In genomic region chrX:119605398-119605738, GRCh38 we compare ENCODE assay signal across 2 cellular contexts.
TF ChIP-seq lines count a peak whose summit lies in the region.

No MANE protein-coding gene starts in this region.

TF ChIP-seq in SK-N-SH treated with all-trans-retinoic acid at 6 μM for 48 hours, 23 proteins besides CTCF, POLR2A, EP300 and RAD21:
- TF ChIP-seq GLIS3 (CRISPR knock-in tag; IDR thresholded peaks at IDR 0.05) (no peak), PPARA (CRISPR knock-in tag; IDR thresholded peaks at IDR 0.05; ENCODE audit: borderline replicate concordance) (no peak), RARB (CRISPR knock-in tag; IDR thresholded peaks at IDR 0.05) (no peak), POU6F1 (CRISPR knock-in tag; IDR thresholded peaks at IDR 0.05; ENCODE audit: borderline replicate concordance, low read depth) (no peak), ESRRG (CRISPR knock-in tag; IDR thresholded peaks at IDR 0.05) (no peak), ZNF565 (CRISPR knock-in tag; conservative IDR thresholded peaks at IDR 0.05; ENCODE audit: low read depth) (no peak), ZC3H10 (CRISPR knock-in tag; IDR thresholded peaks at IDR 0.05) (no peak), TCF4 (CRISPR knock-in tag; IDR thresholded peaks at IDR 0.05; ENCODE audit: borderline replicate concordance) (no peak), ISL1 (CRISPR knock-in tag; IDR thresholded peaks at IDR 0.05) (no peak), CSDC2 (CRISPR knock-in tag; IDR thresholded peaks at IDR 0.05) (no peak), BACH2 (CRISPR knock-in tag; IDR thresholded peaks at IDR 0.05; ENCODE audit: borderline replicate concordance) (no peak), CSRNP3 (CRISPR knock-in tag; IDR thresholded peaks at IDR 0.05) (no peak), SNAI2 (CRISPR knock-in tag; IDR thresholded peaks at IDR 0.05) (no peak), CREB5 (CRISPR knock-in tag; IDR thresholded peaks at IDR 0.05; ENCODE audit: low read depth) (no peak), ZFP30 (CRISPR knock-in tag; IDR thresholded peaks at IDR 0.05) (no peak)

TF ChIP-seq in endothelial cell of umbilical vein, 7 proteins besides CTCF, POLR2A, EP300 and RAD21:
- no peak for TF ChIP-seq GATA2 (IDR thresholded peaks at IDR 0.05; ENCODE audit: insufficient read depth, insufficient read length, low read depth, low read length)
- TF ChIP-seq FOS (IDR thresholded peaks at IDR 0.05; ENCODE audit: borderline replicate concordance, insufficient read depth, low read length) = no peak
- TF ChIP-seq POLR2AphosphoS5 (IDR thresholded peaks at IDR 0.05; ENCODE audit: insufficient read depth, low read depth, low read length) = no peak
- TF ChIP-seq MAX (IDR thresholded peaks at IDR 0.05; ENCODE audit: insufficient read depth, insufficient read length) = no peak
- no peak for TF ChIP-seq EZH2 (IDR thresholded peaks at IDR 0.05; ENCODE audit: borderline replicate concordance, low read depth, low read length, severe bottlenecking)
- no peak for TF ChIP-seq MYC (IDR thresholded peaks at IDR 0.05; ENCODE audit: low read depth, low read length)
- TF ChIP-seq JUN (IDR thresholded peaks at IDR 0.05; ENCODE audit: borderline replicate concordance, insufficient read depth, insufficient read length, low read depth) = no peak
